Comparison of ENCODE assay signal across 1 cellular context in genomic region chr10:70491614-70492013, GRCh38.
TF ChIP-seq lines count a peak whose summit lies in the region.

No MANE protein-coding gene starts in this region.

TF ChIP-seq in GM12878, 131 proteins besides CTCF, POLR2A, EP300 and RAD21:
- no peak for TF ChIP-seq BCL3 (IDR thresholded peaks at IDR 0.05; ENCODE audit: borderline replicate concordance, insufficient read depth, low read depth, low read length, poor library complexity, severe bottlenecking)
- no peak for TF ChIP-seq TCF3 (IDR thresholded peaks at IDR 0.05; ENCODE audit: borderline replicate concordance, insufficient read depth, low read depth, low read length)
- no peak for TF ChIP-seq FOXK2 (IDR thresholded peaks at IDR 0.05)
- TF ChIP-seq BHLHE40 (IDR thresholded peaks at IDR 0.05; ENCODE audit: borderline replicate concordance in 1 of 2, low read depth in 2 of 2, low read length in 1 of 2), result no peak
- no peak for TF ChIP-seq SUZ12 (IDR thresholded peaks at IDR 0.05; ENCODE audit: unreplicated experiment)
- no peak for TF ChIP-seq RB1 (IDR thresholded peaks at IDR 0.05; ENCODE audit: borderline replicate concordance)
- TF ChIP-seq LARP7 (IDR thresholded peaks at IDR 0.05), result no peak
- no peak for TF ChIP-seq SIX5 (IDR thresholded peaks at IDR 0.05; ENCODE audit: low read depth, low read length, severe bottlenecking)
- no peak for TF ChIP-seq SMAD5 (IDR thresholded peaks at IDR 0.05; ENCODE audit: low read depth)
- no peak for TF ChIP-seq PRDM15 (CRISPR knock-in tag; IDR thresholded peaks at IDR 0.05)
- TF ChIP-seq SREBF1 (IDR thresholded peaks at IDR 0.05; ENCODE audit: low read length), result no peak
- TF ChIP-seq NR2C1 (IDR thresholded peaks at IDR 0.05), result no peak
- TF ChIP-seq YBX1 (IDR thresholded peaks at IDR 0.05), result no peak
- no peak for TF ChIP-seq CREM (IDR thresholded peaks at IDR 0.05; ENCODE audit: low read depth)
- no peak for TF ChIP-seq ZNF274 (IDR thresholded peaks at IDR 0.05; ENCODE audit: insufficient read depth, insufficient read length)
- no peak for TF ChIP-seq MTA3 (IDR thresholded peaks at IDR 0.05; ENCODE audit: borderline replicate concordance, low read length)
TF ChIP-seq in GM12878: peak in this region for 0.
